In the genomic region with DNA sequence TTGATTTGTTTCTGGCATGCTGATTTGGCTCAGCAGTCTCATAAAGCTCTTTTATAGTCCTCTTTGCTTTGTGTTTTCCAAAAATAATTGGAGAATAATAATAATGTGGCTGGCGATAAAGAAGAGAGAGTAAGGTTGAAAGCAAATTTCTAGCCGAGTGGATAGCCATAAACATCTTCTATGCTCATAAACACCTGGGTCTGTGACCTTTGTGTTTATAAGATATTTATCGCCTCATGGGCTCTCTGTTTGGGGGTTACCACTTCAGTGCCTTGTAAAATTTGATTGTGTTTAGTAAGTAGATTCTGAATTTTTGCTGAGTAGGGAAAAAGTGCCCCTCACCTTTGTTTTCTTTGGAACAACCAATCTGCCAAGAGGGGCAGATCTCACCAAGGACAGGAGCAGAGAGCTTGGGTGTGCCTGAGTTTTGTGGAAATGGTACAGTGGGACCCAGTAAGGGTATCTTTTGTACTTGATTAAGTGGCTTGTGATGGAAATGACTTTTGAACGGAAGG, we compare ENCODE assay signal across 23 cellular contexts.
"Had no signal": no experiment of that assay in that cellular context is flagged by ENCODE, and none has a peak within 500 bp of the region (broad histone marks: within the 10 kb centered on the region; RNA-seq: fewer than 3 reads in every experiment).

No MANE protein-coding gene starts in this region.

- H3K27me3 Mint-ChIP-seq: activated naive CD8-positive, alpha-beta T cell treated with anti-CD3 and anti-CD28 coated beads, Interleukin-2, amount 10 ng/mL, durations not matched to agents 7 days and 5 days had no signal

- DNase-seq: activated CD4-positive, alpha-beta T cell treated with anti-CD3 and anti-CD28 coated beads for 48 hours; activated CD4-positive, alpha-beta T cell treated with anti-CD3 and anti-CD28 coated beads, Interleukin-2, amount 50 U/mL, for 4 hours; activated CD4-positive, CD25-positive, alpha-beta regulatory T cell treated with anti-CD3 and anti-CD28 coated beads, Interleukin-2, amount 50 U/mL, for 72 hours; activated CD8-positive, alpha-beta memory T cell treated with anti-CD3 and anti-CD28 coated beads, Interleukin-2, amount 50 U/mL, for 48 hours; activated CD8-positive, alpha-beta T cell treated with anti-CD3 and anti-CD28 coated beads, Interleukin-2, amount 10 ng/mL, durations not matched to agents 7 days and 5 days; activated naive CD4-positive, alpha-beta T cell treated with anti-CD3 and anti-CD28 coated beads, Interleukin-2, amount 50 U/mL, for 16 hours; activated naive CD8-positive, alpha-beta T cell treated with anti-CD3 and anti-CD28 coated beads, Interleukin-2, amount 10 ng/mL, durations not matched to agents 7 days and 5 days; activated T-cell treated with anti-CD3 and anti-CD28 coated beads, Interleukin-2, amount 50 U/mL, for 1 hour; aorta; central memory CD4-positive, alpha-beta T cell; Kasumi-1; NCI-H1105 treated with DMSO at 0.1 percent for 48 hours; NCI-H1436 treated with DMSO at 0.1 percent for 48 hours; NCI-H187; NCI-H2081; NCI-H345; NCI-H510A treated with DMSO at 0.1 percent for 48 hours; PC-9; SHP77 treated with DMSO at 0.1 percent for 48 hours; T-helper 9 cell had no signal

- FAIRE-seq: bronchial epithelial cell had no signal

- H3K9me3 Mint-ChIP-seq: T-helper 1 cell treated with Interleukin-12 subunit alpha and Interleukin-12 subunit beta and Interleukin-4 antibody, amounts not matched to agents 30 μg/mL and 1 μg/mL, for 36 hours had no signal

- H3K4me2 ChIP-seq: PC-9 had no signal

- H3K4me3 ChIP-seq: PC-9 had no signal

- H3K27ac Mint-ChIP-seq: activated CD8-positive, alpha-beta T cell treated with anti-CD3 and anti-CD28 coated beads, Interleukin-2, amount 10 ng/mL, durations not matched to agents 7 days and 5 days; activated naive CD8-positive, alpha-beta T cell treated with anti-CD3 and anti-CD28 coated beads, Interleukin-2, amount 10 ng/mL, durations not matched to agents 7 days and 5 days; T-helper 1 cell treated with Interleukin-12 subunit alpha and Interleukin-12 subunit beta and Interleukin-4 antibody, amounts not matched to agents 30 μg/mL and 1 μg/mL, for 36 hours; WTC11 had no signal

- H2AFZ ChIP-seq: PC-9 had no signal

- H3K36me3 Mint-ChIP-seq: activated naive CD8-positive, alpha-beta T cell treated with anti-CD3 and anti-CD28 coated beads, Interleukin-2, amount 10 ng/mL, durations not matched to agents 7 days and 5 days; WTC11 had no signal

- H3K4me3 Mint-ChIP-seq: activated CD8-positive, alpha-beta T cell treated with anti-CD3 and anti-CD28 coated beads, Interleukin-2, amount 10 ng/mL, durations not matched to agents 7 days and 5 days; activated naive CD8-positive, alpha-beta T cell treated with anti-CD3 and anti-CD28 coated beads, Interleukin-2, amount 10 ng/mL, durations not matched to agents 7 days and 5 days; T-helper 1 cell treated with Interleukin-12 subunit alpha and Interleukin-12 subunit beta and Interleukin-4 antibody, amounts not matched to agents 30 μg/mL and 1 μg/mL, for 36 hours; WTC11 had no signal

- H3K27ac ChIP-seq: PC-9 had no signal

- ATAC-seq: activated CD8-positive, alpha-beta T cell treated with anti-CD3 and anti-CD28 coated beads, Interleukin-2, amount 10 ng/mL, durations not matched to agents 7 days and 5 days had no signal
